ENCODE assay signal across 8 cellular contexts in genomic region chr5:15499528-15500325, GRCh38. TPM values are rescaled to one million over a fixed set of nuclear protein-coding genes. Genes with fewer than 3 reads are reported as not detected.
DNase-seq lines count a peak whose midpoint lies in the region; ATAC-seq and TF ChIP-seq lines count a peak whose summit lies in the region.

Gene FBXL7 (plus strand): TSS chr5:15500180.

- H3K9me3 ChIP-seq in HEK293 (ENCODE audit: control insufficient read depth, insufficient read depth, low read depth, low read length): no peaks in the 10 kb centered on the region

- H3K27ac Mint-ChIP-seq in natural killer cell treated with Interleukin-12 subunit alpha and Interleukin-12 subunit beta and Interleukin-15 and Interleukin-18, amount 100 ng/mL, for 72 hours: no peak within 1 kb of the TSS

- POLR2A ChIA-PET in HEK293 (lab: Yijun Ruan, JAX): no interaction called here

- H3K27me3 Mint-ChIP-seq in natural killer cell treated with Interleukin-12 subunit alpha and Interleukin-12 subunit beta and Interleukin-15 and Interleukin-18, amount 100 ng/mL, for 72 hours: peaks cover 18 to 19% of the 10 kb centered on the region in 2 donors

- peaks cover 6% of the 10 kb centered on the region for H3K36me3 Mint-ChIP-seq in natural killer cell treated with Interleukin-12 subunit alpha and Interleukin-12 subunit beta and Interleukin-15 and Interleukin-18, amount 100 ng/mL, for 72 hours

- peak; percentile 83 for DNase-seq in AG08395 (ENCODE audit: low spot score)
- DNase-seq in glomerular visceral epithelial cell (ENCODE audit: extremely low spot score): peak; percentile 86
- DNase-seq in nucleus accumbens (lab: John Stamatoyannopoulos, UW): peak in 54 of 56 donors; percentile 6 to 88 (median 66)
- DNase-seq in natural killer cell treated with Interleukin-12 subunit alpha and Interleukin-12 subunit beta and Interleukin-15 and Interleukin-18, amount 100 ng/mL, for 72 hours (ENCODE audit: low spot score): no peak
- DNase-seq in activated CD4-positive, alpha-beta T cell treated with anti-CD3 and anti-CD28 coated beads, Interleukin-2, amount 50 U/mL, for 4 hours: no peak
- no peak for DNase-seq in cortex of kidney (lab: John Stamatoyannopoulos, UW)

- H3K4me3 ChIP-seq in HEK293 (ENCODE audit: low read depth, low read length): peak within 1 kb of the TSS; percentile 81

- no peaks in the 10 kb centered on the region for H3K4me1 Mint-ChIP-seq in natural killer cell treated with Interleukin-12 subunit alpha and Interleukin-12 subunit beta and Interleukin-15 and Interleukin-18, amount 100 ng/mL, for 72 hours (ENCODE audit: low read depth in 2 of 2)

- H3K27ac ChIP-seq in HEK293 (ENCODE audit: extremely low read depth, low read depth, low read length): peak within 1 kb of the TSS; percentile 51; the same call in 1 of the 2 replicates

- H3K9me3 Mint-ChIP-seq in natural killer cell treated with Interleukin-12 subunit alpha and Interleukin-12 subunit beta and Interleukin-15 and Interleukin-18, amount 100 ng/mL, for 72 hours: peaks cover 3% of the 10 kb centered on the region

- no peaks in the 10 kb centered on the region for H3K36me3 ChIP-seq in HEK293 (ENCODE audit: control insufficient read depth in 2 of 2, insufficient read depth in 1 of 2, low read length in 2 of 2)

- CTCF ChIA-PET in HEK293 (lab: Yijun Ruan, JAX): interaction anchor here (0.6 to 0.8 kb wide), 2 partner anchors 75 to 1182 kb away, joined by 3 read pairs; no protein-coding TSS in a partner anchor

- no peak within 1 kb of the TSS for H3K4me3 Mint-ChIP-seq in natural killer cell treated with Interleukin-12 subunit alpha and Interleukin-12 subunit beta and Interleukin-15 and Interleukin-18, amount 100 ng/mL, for 72 hours

- peak; percentile 84 for ATAC-seq in SK-N-SH treated with all-trans-retinoic acid at 6 μM for 48 hours
- no peak for ATAC-seq in natural killer cell treated with Interleukin-12 subunit alpha and Interleukin-12 subunit beta and Interleukin-15 and Interleukin-18, amount 100 ng/mL, for 72 hours

- H3K4me1 ChIP-seq in HEK293 (ENCODE audit: control insufficient read depth, insufficient read depth, low read length): peaks cover 3% of the 10 kb centered on the region

- TF ChIP-seq CTCF in HEK293 (tag by site-specific recombination; IDR thresholded peaks at IDR 0.05): no peak

TF ChIP-seq in HEK293, 187 proteins besides CTCF, POLR2A, EP300 and RAD21 (continues in another document):
- TF ChIP-seq SCRT2 (tag by site-specific recombination; IDR thresholded peaks at IDR 0.05) (peak; percentile 93), ZNF558 (tag by site-specific recombination; IDR thresholded peaks at IDR 0.05) (no peak), ZNF514 (tag by site-specific recombination; IDR thresholded peaks at IDR 0.05) (no peak), ZNF664 (tag by site-specific recombination; IDR thresholded peaks at IDR 0.05) (no peak), ZNF354C (tag by site-specific recombination; IDR thresholded peaks at IDR 0.05; ENCODE audit: borderline replicate concordance, low read depth) (no peak), TCF7L2 (IDR thresholded peaks at IDR 0.05; ENCODE audit: borderline replicate concordance, low read depth, low read length) (no peak), ZNF777 (tag by site-specific recombination; IDR thresholded peaks at IDR 0.05; ENCODE audit: borderline replicate concordance) (no peak), ZEB2 (tag by site-specific recombination; IDR thresholded peaks at IDR 0.05) (no peak), ZNF292 (tag by site-specific recombination; IDR thresholded peaks at IDR 0.05; ENCODE audit: borderline replicate concordance, low read depth) (no peak), SP2 (tag by site-specific recombination; IDR thresholded peaks at IDR 0.05) (peak; percentile 39), ELK4 (IDR thresholded peaks at IDR 0.05; ENCODE audit: borderline replicate concordance, low read depth, low read length) (no peak), ZNF513 (tag by site-specific recombination; IDR thresholded peaks at IDR 0.05) (no peak), ZNF560 (tag by site-specific recombination; IDR thresholded peaks at IDR 0.05; ENCODE audit: borderline replicate concordance) (no peak), PRDM1 (tag by site-specific recombination; IDR thresholded peaks at IDR 0.05) (no peak), ZNF544 (tag by site-specific recombination; IDR thresholded peaks at IDR 0.05) (no peak), SP3 (tag by site-specific recombination; IDR thresholded peaks at IDR 0.05) (0 out of 2 replicates have a peak, but pooled peaks have one; percentile 11), ZNF624 (tag by site-specific recombination; IDR thresholded peaks at IDR 0.05) (no peak)

TF ChIP-seq in SK-N-SH treated with all-trans-retinoic acid at 6 μM for 48 hours, 23 proteins besides CTCF, POLR2A, EP300 and RAD21:
- TF ChIP-seq ZNF565 (CRISPR knock-in tag; conservative IDR thresholded peaks at IDR 0.05; ENCODE audit: low read depth) (no peak), ESRRG (CRISPR knock-in tag; IDR thresholded peaks at IDR 0.05) (no peak), CSDC2 (CRISPR knock-in tag; IDR thresholded peaks at IDR 0.05) (no peak), BACH2 (CRISPR knock-in tag; IDR thresholded peaks at IDR 0.05; ENCODE audit: borderline replicate concordance) (no peak), TCF4 (CRISPR knock-in tag; IDR thresholded peaks at IDR 0.05; ENCODE audit: borderline replicate concordance) (no peak), TOX (CRISPR knock-in tag; IDR thresholded peaks at IDR 0.05; ENCODE audit: borderline replicate concordance) (no peak), SNAI2 (CRISPR knock-in tag; IDR thresholded peaks at IDR 0.05) (no peak), CSRNP3 (CRISPR knock-in tag; IDR thresholded peaks at IDR 0.05) (no peak), TSHZ2 (CRISPR knock-in tag; IDR thresholded peaks at IDR 0.05) (no peak), ISL1 (CRISPR knock-in tag; IDR thresholded peaks at IDR 0.05) (no peak), OSR1 (CRISPR knock-in tag; IDR thresholded peaks at IDR 0.05) (no peak)

RNA-seq across cellular contexts. Expression of gene FBXL7, which starts in this region (rescaled TPM):
- total RNA-seq in natural killer cell treated with Interleukin-12 subunit alpha and Interleukin-12 subunit beta and Interleukin-15 and Interleukin-18, amount 100 ng/mL, for 72 hours: not detected

Comparison
In these comparisons a context has a peak if more than half of its experiments do, and no peak if none do; other contexts are left out.
1. DNase-seq: peak in AG08395 (single experiment), glomerular visceral epithelial cell (single experiment) and nucleus accumbens (54 of 56); none in natural killer cell treated with Interleukin-12 subunit alpha and Interleukin-12 subunit beta and Interleukin-15 and Interleukin-18, amount 100 ng/mL, for 72 hours (single experiment), activated CD4-positive, alpha-beta T cell treated with anti-CD3 and anti-CD28 coated beads, Interleukin-2, amount 50 U/mL, for 4 hours (0 of 2) and cortex of kidney (single experiment).